In genomic region chr7:92584953-92585352, GRCh38 we compare ENCODE assay signal across 12 cellular contexts. TPM values are rescaled to one million over a fixed set of nuclear protein-coding genes. Genes with fewer than 3 reads are reported as not detected.
A peak's percentile ranks its signal among the peaks of the same experiment; 100 is the strongest.
DNase-seq lines count a peak whose midpoint lies in the region; ATAC-seq and TF ChIP-seq lines count a peak whose summit lies in the region.
"Had no signal": no experiment of that assay in that cellular context is flagged by ENCODE, and none has a peak within 500 bp of the region (broad histone marks: within the 10 kb centered on the region; RNA-seq: fewer than 3 reads in every experiment).

No MANE protein-coding gene starts in this region.

- H4K20me1 ChIP-seq in GM23338 (replicated peaks; ENCODE audit: insufficient read depth) (peaks cover 37% of the 10 kb centered on the region), neural progenitor cell (ENCODE audit: low read depth) (peaks cover 80% of the 10 kb centered on the region)

- H3K4me3 ChIP-seq in CD8-positive, alpha-beta T cell (ENCODE audit: low read depth, low read length) = no peak overlapping the region
- H3K4me3 ChIP-seq in GM23338 = no peak overlapping the region
- H3K4me3 ChIP-seq in SJSA1 = no peak overlapping the region
- no peak overlapping the region for H3K4me3 ChIP-seq in neural progenitor cell

- no peak for TF ChIP-seq CTCF in CD8-positive, alpha-beta T cell (IDR thresholded peaks at IDR 0.05)
- no peak for TF ChIP-seq CTCF in GM23338 (conservative IDR thresholded peaks at IDR 0.05; ENCODE audit: low read depth in 2 of 2)
- TF ChIP-seq CTCF in neural progenitor cell (IDR thresholded peaks at IDR 0.05) = no peak

- H3F3A ChIP-seq in GM23338 (replicated peaks; ENCODE audit: low read depth) = no peaks in the 10 kb centered on the region
- no peaks in the 10 kb centered on the region for H3F3A ChIP-seq in neural progenitor cell (ENCODE audit: low read depth)

- H3K27ac ChIP-seq in CD8-positive, alpha-beta T cell (ENCODE audit: low read depth, low read length) = no peak overlapping the region
- H3K27ac ChIP-seq in GM23338 (ENCODE audit: low read depth) = 0 out of 2 replicates have a peak overlapping the region, but pooled peaks have one; percentile 17
- H3K27ac ChIP-seq in SJSA1 = peak overlapping the region; percentile 3; the same call in 1 of the 2 replicates
- H3K27ac ChIP-seq in neural progenitor cell = no peak overlapping the region

- no peaks in the 10 kb centered on the region for H3K9me2 ChIP-seq in GM23338 (ENCODE audit: insufficient read depth)

- no peaks in the 10 kb centered on the region for H3K27me3 ChIP-seq in CD8-positive, alpha-beta T cell (ENCODE audit: insufficient read depth, low read length)
- no peaks in the 10 kb centered on the region for H3K27me3 ChIP-seq in GM23338 (ENCODE audit: insufficient read depth)
- H3K27me3 ChIP-seq in SJSA1 (replicated peaks) = no peaks in the 10 kb centered on the region
- no peaks in the 10 kb centered on the region for H3K27me3 ChIP-seq in neural progenitor cell
- H3K27me3 ChIP-seq: foreskin keratinocyte had no signal

- H3K27ac Mint-ChIP-seq in CD8-positive, alpha-beta T cell = peak overlapping the region; percentile 89
- H3K27ac Mint-ChIP-seq in GM23338 = peak overlapping the region; percentile 75; the same call in 1 of the 2 replicates
- H3K27ac Mint-ChIP-seq in neural progenitor cell = no peak overlapping the region

- POLR2A ChIA-PET in CD8-positive, alpha-beta T cell (lab: Charles Lee) = no interaction called here

- H3K4me2 ChIP-seq in GM23338 (no peak overlapping the region), neural progenitor cell (no peak overlapping the region)

- no peak for TF ChIP-seq POLR2A in erythroblast (IDR thresholded peaks at IDR 0.05; ENCODE audit: low read length)

- H3K79me2 ChIP-seq in GM23338 (replicated peaks; ENCODE audit: insufficient read depth) (peaks cover 97% of the 10 kb centered on the region), neural progenitor cell (ENCODE audit: low read depth) (peaks cover 99% of the 10 kb centered on the region)

- no peak overlapping the region for H3K9ac ChIP-seq in neural progenitor cell

- peaks cover 49% of the 10 kb centered on the region for H3K36me3 Mint-ChIP-seq in CD8-positive, alpha-beta T cell
- H3K36me3 Mint-ChIP-seq in GM23338 (ENCODE audit: low read depth) = peaks cover 26% of the 10 kb centered on the region
- peaks cover 18% of the 10 kb centered on the region for H3K36me3 Mint-ChIP-seq in neural progenitor cell

- peak; percentile 21 for ATAC-seq in CD8-positive, alpha-beta T cell
- no peak for ATAC-seq in GM23338
- no peak for ATAC-seq in HG03196 (IDR thresholded peaks at IDR 0.05; ENCODE audit: unreplicated experiment)
- ATAC-seq: foreskin keratinocyte had no signal

- peaks cover 10% of the 10 kb centered on the region for H3K36me3 ChIP-seq in CD8-positive, alpha-beta T cell (ENCODE audit: insufficient read depth, low read length)
- H3K36me3 ChIP-seq in GM23338 (ENCODE audit: insufficient read depth) (0 out of 2 replicates have a peak, but pooled peaks cover 9% of the 10 kb centered on the region), SJSA1 (peaks cover 45% of the 10 kb centered on the region), neural progenitor cell (no peaks in the 10 kb centered on the region)

- peaks cover 3% of the 10 kb centered on the region for H3K9me3 Mint-ChIP-seq in CD8-positive, alpha-beta T cell
- no peaks in the 10 kb centered on the region; the same call in 2 of the 3 replicates for H3K9me3 Mint-ChIP-seq in GM23338
- peaks cover 6% of the 10 kb centered on the region for H3K9me3 Mint-ChIP-seq in neural progenitor cell

- intact Hi-C loops in CD8-positive, alpha-beta T cell (cut with DNase I, micrococcal nuclease) = loop anchor here in 1 of 2 experiments (5.0 to 10.0 kb wide), 3 partner anchors 338 to 640 kb away; partner anchors contain the start of genes AKAP9, ANKIB1, CYP51A1 and KRIT1

- no peak overlapping the region for H2AFZ ChIP-seq in GM23338
- H2AFZ ChIP-seq in neural progenitor cell (replicated peaks) = no peak overlapping the region

- peak overlapping the region; percentile 37 for H3K4me3 Mint-ChIP-seq in CD8-positive, alpha-beta T cell
- H3K4me3 Mint-ChIP-seq in GM23338 = no peak overlapping the region
- H3K4me3 Mint-ChIP-seq in neural progenitor cell = no peak overlapping the region

- H3K4me1 ChIP-seq in CD8-positive, alpha-beta T cell (ENCODE audit: insufficient read depth, low read length) = peaks cover 40% of the 10 kb centered on the region
- H3K4me1 ChIP-seq in GM23338 (ENCODE audit: insufficient read depth) (peaks cover 9% of the 10 kb centered on the region; the same call in 1 of the 2 replicates), SJSA1 (replicated peaks) (peaks cover 41% of the 10 kb centered on the region), neural progenitor cell (peaks cover 8% of the 10 kb centered on the region)

- DNase-seq in CD8-positive, alpha-beta T cell = no peak
- peak; percentile 51 for DNase-seq in GM23338 (ENCODE audit: low spot score)
- no peak for DNase-seq in SJSA1 (ENCODE audit: low read depth in 1 of 2, low spot score in 2 of 2)
- DNase-seq in erythroblast (lab: John Stamatoyannopoulos, UW) = peak; percentile 56 to 58
- DNase-seq in GF-D8 (lab: John Stamatoyannopoulos, UW) = no peak
- no peak for DNase-seq in neural progenitor cell (ENCODE audit: low spot score)
- DNase-seq in stimulated activated CD4-positive, alpha-beta T cell treated with anti-CD3 and anti-CD28 coated beads, Interleukin-1b, Interleukin-23, amount 100 ng/mL, for 48 hours = no peak
- DNase-seq: activated CD4-positive, alpha-beta T cell treated with anti-CD3 and anti-CD28 coated beads for 4 hours; foreskin keratinocyte; NK-92 treated with Interleukin-12 subunit alpha and Interleukin-12 subunit beta, amount 100 ng/mL, for 24 hours; small intestine had no signal

- H3K27me3 Mint-ChIP-seq in CD8-positive, alpha-beta T cell (ENCODE audit: low read depth) = no peaks in the 10 kb centered on the region
- no peaks in the 10 kb centered on the region for H3K27me3 Mint-ChIP-seq in GM23338 (ENCODE audit: insufficient read depth, low read depth, poor library complexity)
- peaks cover 2% of the 10 kb centered on the region for H3K27me3 Mint-ChIP-seq in neural progenitor cell (ENCODE audit: insufficient read depth, low read depth)

- H3K9me3 ChIP-seq in CD8-positive, alpha-beta T cell (ENCODE audit: low read length) = no peaks in the 10 kb centered on the region
- no peaks in the 10 kb centered on the region for H3K9me3 ChIP-seq in SJSA1 (replicated peaks)
- H3K9me3 ChIP-seq in neural progenitor cell (ENCODE audit: low read depth) = no peaks in the 10 kb centered on the region

- peaks cover 80% of the 10 kb centered on the region for H3K4me1 Mint-ChIP-seq in CD8-positive, alpha-beta T cell (ENCODE audit: low read depth)
- H3K4me1 Mint-ChIP-seq in GM23338 = peaks cover 13% of the 10 kb centered on the region
- peaks cover 16% of the 10 kb centered on the region for H3K4me1 Mint-ChIP-seq in neural progenitor cell

- CTCF ChIA-PET in CD8-positive, alpha-beta T cell (lab: Charles Lee) = no interaction called here

TF ChIP-seq in GM23338, 12 proteins besides CTCF, POLR2A, EP300 and RAD21:
- TF ChIP-seq EZH2phosphoT487 (IDR thresholded peaks at IDR 0.05; ENCODE audit: unreplicated experiment) = no peak

RNA-seq across cellular contexts. Expression of gene FAM133B, which starts 5.2 kb away (rescaled TPM):
- total RNA-seq in CD8-positive, alpha-beta T cell = 10 to 100 TPM; 83.0 to 85.1 TPM
- total RNA-seq in GM23338 (2014; rRNA removed; shearing (Covaris generic)) = 36.9 and 38.4 TPM in 2 replicates
- polyA plus RNA-seq in GM23338 (2016; fragmentation: Nextera tagmentation; extraction: Ambion mirVana) = 180 and 183 TPM in 2 replicates
- 26.9 and 34.0 TPM in 2 replicates for total RNA-seq in SJSA1 (2014; rRNA removed; shearing (Covaris generic))
- total RNA-seq in neural progenitor cell (ENCODE audit: low replicate concordance) = 47.5 and 69.9 TPM in 2 replicates

RNA-seq across cellular contexts. Expression of gene RBM48, which starts 56.4 kb away (rescaled TPM):
- 10 to 100 TPM; 52.7 to 54.6 TPM for total RNA-seq in CD8-positive, alpha-beta T cell
- total RNA-seq in GM23338 (2014; rRNA removed; shearing (Covaris generic)) = 8.8 and 9.8 TPM in 2 replicates
- 9.8 and 11.1 TPM in 2 replicates for polyA plus RNA-seq in GM23338 (2016; fragmentation: Nextera tagmentation; extraction: Ambion mirVana)
- total RNA-seq in SJSA1 (2014; rRNA removed; shearing (Covaris generic)) = 8.1 and 13.2 TPM in 2 replicates
- total RNA-seq in neural progenitor cell (ENCODE audit: low replicate concordance) = 13.5 and 22.8 TPM in 2 replicates

RNA-seq across cellular contexts. Expression of gene PEX1, which starts 56.6 kb away (rescaled TPM):
- 10 to 100 TPM; 17.8 to 18.1 TPM for total RNA-seq in CD8-positive, alpha-beta T cell
- 25.4 and 44.8 TPM in 2 replicates for total RNA-seq in GM23338 (2014; rRNA removed; shearing (Covaris generic))
- polyA plus RNA-seq in GM23338 (2016; fragmentation: Nextera tagmentation; extraction: Ambion mirVana) = 17.3 and 22.5 TPM in 2 replicates
- total RNA-seq in SJSA1 (2014; rRNA removed; shearing (Covaris generic)) = 9.8 and 10.8 TPM in 2 replicates
- 34.3 and 67.6 TPM in 2 replicates for total RNA-seq in neural progenitor cell (ENCODE audit: low replicate concordance)

Comparison
In these comparisons a context has a peak if more than half of its experiments do, and no peak if none do; other contexts are left out.
1. DNase-seq: peak in GM23338 (single experiment) and erythroblast (2 of 2); none in CD8-positive, alpha-beta T cell (0 of 7), SJSA1 (0 of 2), GF-D8 (single experiment), neural progenitor cell (single experiment) and stimulated activated CD4-positive, alpha-beta T cell treated with anti-CD3 and anti-CD28 coated beads, Interleukin-1b, Interleukin-23, amount 100 ng/mL, for 48 hours (single experiment).
2. H3K27ac ChIP-seq: peak in GM23338 (single experiment) and SJSA1 (single experiment); none in CD8-positive, alpha-beta T cell (single experiment) and neural progenitor cell (single experiment).